In genomic region chr7:151168022-151168786, GRCh38 we compare ENCODE assay signal across 9 cellular contexts. TPM values are rescaled to one million over a fixed set of nuclear protein-coding genes. Genes with fewer than 3 reads are reported as not detected.
DNase-seq lines count a peak whose midpoint lies in the region; ATAC-seq, FAIRE-seq and TF ChIP-seq lines count a peak whose summit lies in the region.
"Had no signal": no experiment of that assay in that cellular context is flagged by ENCODE, and none has a peak within 500 bp of the region (broad histone marks: within the 10 kb centered on the region; RNA-seq: fewer than 3 reads in every experiment).

No MANE protein-coding gene starts in this region.

- H3K36me3 ChIP-seq in kidney (ENCODE audit: control insufficient read depth in 1 of 2, insufficient read depth in 2 of 2, low read length in 2 of 2), result no peaks in the 10 kb centered on the region

- H3K4me3 ChIP-seq in kidney (ENCODE audit: low read length in 2 of 2), result no peak overlapping the region

- FAIRE-seq in kidney (lab: Jason Lieb, UNC), result no peak
- FAIRE-seq: TTC549 had no signal

- peak; percentile 46 for TF ChIP-seq CTCF in kidney (IDR thresholded peaks at IDR 0.05; ENCODE audit: borderline replicate concordance, extremely low read depth, insufficient read depth)

- ATAC-seq in HG03135 (IDR thresholded peaks at IDR 0.05; ENCODE audit: unreplicated experiment), result peak; percentile 56
- peak; percentile 74 to 80 (median 78) for ATAC-seq in T-cell (replicated peaks in 1 of 4)
- ATAC-seq in GM19397 (IDR thresholded peaks at IDR 0.05; ENCODE audit: unreplicated experiment), result no peak

- no peaks in the 10 kb centered on the region for H3K9me3 ChIP-seq in kidney (ENCODE audit: control insufficient read depth in 1 of 2, low read length in 2 of 2)

- POLR2A ChIA-PET in T-cell (lab: Charles Lee), result interaction anchor here in 1 of 2 donors (0.6 kb wide), 1 partner anchor 83 kb away, joined by 12 read pairs; no protein-coding TSS in a partner anchor

- H3K27ac ChIP-seq in kidney (ENCODE audit: low read depth in 2 of 2, low read length in 2 of 2), result no peak overlapping the region

- intact Hi-C loops in kidney (cut with DNase I), result no loop called here

- peaks cover 14 to 19% (median 17%) of the 10 kb centered on the region in 3 donors for H3K4me1 Mint-ChIP-seq in T-cell

- H3K4me3 Mint-ChIP-seq in T-cell, result peak overlapping the region; percentile 66 to 80 (median 70)

- no peaks in the 10 kb centered on the region for H3K36me3 Mint-ChIP-seq in T-cell

- peaks cover 0 to 8% of the 10 kb centered on the region in 2 donors for H3K4me1 ChIP-seq in kidney (ENCODE audit: control insufficient read depth in 1 of 2, insufficient read depth in 1 of 2, low read depth in 1 of 2, low read length in 2 of 2)

- DNase-seq in Daoy (ENCODE audit: low read depth), result peak; percentile 76
- peak in 31 of 34 experiments; percentile 13 to 68 (median 48) for DNase-seq in T-cell
- DNase-seq in astrocyte of the hippocampus (ENCODE audit: low read depth, low spot score), result peak; percentile 50
- no peak for DNase-seq in kidney
- peak; percentile 15 to 54 (median 24) for DNase-seq in stimulated activated CD4-positive, alpha-beta T cell treated with anti-CD3 and anti-CD28 coated beads, TNF-alpha, amount 100 ng/mL, for 1 hour (ENCODE audit: low read depth in 3 of 3, low spot score in 1 of 3)
- DNase-seq in cerebellum (ENCODE audit: low spot score), result no peak

- CTCF ChIA-PET in T-cell (lab: Charles Lee), result interaction anchor here (0.6 to 1.7 kb wide), 5 partner anchors 17 to 400 kb away, joined by 3 to 6 read pairs (median 3); no protein-coding TSS in a partner anchor

- H3K9ac ChIP-seq in kidney (ENCODE audit: low read length in 2 of 2), result no peak overlapping the region

- no peaks in the 10 kb centered on the region for H3K9me3 Mint-ChIP-seq in T-cell

- peaks cover 35 to 47% of the 10 kb centered on the region in 2 donors for H3K27me3 Mint-ChIP-seq in T-cell

- H3K27ac Mint-ChIP-seq in T-cell, result no peak overlapping the region

RNA-seq across cellular contexts. Expression of gene GBX1, which starts 0.7 kb away (rescaled TPM):
- total RNA-seq in Daoy (2014; rRNA removed; shearing (Covaris generic)), result not detected in 2 replicates
- total RNA-seq in T-cell (not detected), kidney (not detected), cerebellum (not detected)
- not detected for polyA plus RNA-seq in kidney (ENCODE audit: insufficient read depth, low read depth, low replicate concordance)

RNA-seq across cellular contexts. Expression of gene ASB10, which starts 18.8 kb away (rescaled TPM):
- not detected in 2 replicates for total RNA-seq in Daoy (2014; rRNA removed; shearing (Covaris generic))
- total RNA-seq in T-cell (not detected), kidney (not detected), cerebellum (not detected)
- 0.22 TPM for polyA plus RNA-seq in kidney (ENCODE audit: insufficient read depth, low read depth, low replicate concordance)

RNA-seq across cellular contexts. Expression of gene H2BK1, which starts 42.1 kb away (rescaled TPM):
- total RNA-seq in Daoy (2014; rRNA removed; shearing (Covaris generic)), result not detected in 2 replicates
- total RNA-seq in T-cell (1 to 10 TPM; 3.1 to 7.7 (median 5.1) TPM), kidney (not detected), cerebellum (not detected)
- not detected for polyA plus RNA-seq in kidney (ENCODE audit: insufficient read depth, low read depth, low replicate concordance)

RNA-seq across cellular contexts. Expression of gene ABCF2, which starts 58.8 kb away (rescaled TPM):
- total RNA-seq in Daoy (2014; rRNA removed; shearing (Covaris generic)), result 116 and 126 TPM in 2 replicates
- 10 to 100 TPM; 22.9 to 39.7 (median 38.8) TPM for total RNA-seq in T-cell
- 30.8 TPM for total RNA-seq in kidney
- polyA plus RNA-seq in kidney (ENCODE audit: insufficient read depth, low read depth, low replicate concordance), result 22.5 TPM
- 18.9 TPM for total RNA-seq in cerebellum

Comparison
In these comparisons a context has a peak if more than half of its experiments do, and no peak if none do; other contexts are left out.
1. DNase-seq: peak in Daoy (single experiment), T-cell (31 of 34), astrocyte of the hippocampus (single experiment) and stimulated activated CD4-positive, alpha-beta T cell treated with anti-CD3 and anti-CD28 coated beads, TNF-alpha, amount 100 ng/mL, for 1 hour (3 of 3); none in kidney (single experiment) and cerebellum (single experiment).